1 cellular context compared by ENCODE assay signal in genomic region chr1:15570861-15571260, GRCh38.
TF ChIP-seq lines count a peak whose summit lies in the region.

No MANE protein-coding gene starts in this region.

TF ChIP-seq in HepG2, 621 proteins besides CTCF, POLR2A, EP300 and RAD21:
- TF ChIP-seq CEBPB (IDR thresholded peaks at IDR 0.05; ENCODE audit: borderline replicate concordance, low read depth, low read length) (peak; percentile 61), ZNF484 (CRISPR knock-in tag; IDR thresholded peaks at IDR 0.05; ENCODE audit: borderline replicate concordance, low read depth) (no peak), POLR2G (IDR thresholded peaks at IDR 0.05; ENCODE audit: low read depth, low read length) (peak; percentile 57; the same call in 1 of the 2 replicates), ZNF501 (CRISPR knock-in tag; IDR thresholded peaks at IDR 0.05) (no peak)
